ENCODE assay signal across 1 cellular context in genomic region chr19:57578487-57579205, GRCh38.
TF ChIP-seq lines count a peak whose summit lies in the region.

TSS of gene ZNF416 (minus strand) at chr19:57578911. CDS start at chr19:57578704, 207 bp downstream.

TF ChIP-seq in HepG2, 621 proteins besides CTCF, POLR2A, EP300 and RAD21 (continued from another document):
- peak; percentile 50; the same call in 1 of the 2 replicates for TF ChIP-seq ZBTB40 (IDR thresholded peaks at IDR 0.05)
- no peak for TF ChIP-seq ZBTB40 (CRISPR knock-in tag; IDR thresholded peaks at IDR 0.05)
- peak; percentile 81; the same call in 1 of the 2 replicates for TF ChIP-seq YEATS4 (CRISPR knock-in tag; IDR thresholded peaks at IDR 0.05; ENCODE audit: borderline replicate concordance)
- no peak for TF ChIP-seq SMAD9 (CRISPR knock-in tag; IDR thresholded peaks at IDR 0.05)
- 0 out of 2 replicates have a peak, but pooled peaks have one; percentile 13 for TF ChIP-seq RFX5 (IDR thresholded peaks at IDR 0.05; ENCODE audit: low read depth, low read length)
- 0 out of 2 replicates have a peak, but pooled peaks have one; percentile 33 for TF ChIP-seq TFE3 (CRISPR knock-in tag; IDR thresholded peaks at IDR 0.05)
- no peak for TF ChIP-seq CCAR2 (optimal IDR thresholded peaks at IDR 0.05; ENCODE audit: low read depth, low read length)
- no peak for TF ChIP-seq ZKSCAN5 (CRISPR knock-in tag; IDR thresholded peaks at IDR 0.05)
- TF ChIP-seq SOX5 (CRISPR knock-in tag; IDR thresholded peaks at IDR 0.05; ENCODE audit: borderline replicate concordance): 0 out of 2 replicates have a peak, but pooled peaks have one; percentile 5
- no peak for TF ChIP-seq ZNF414 (CRISPR knock-in tag; IDR thresholded peaks at IDR 0.05)
- 0 out of 2 replicates have a peak, but pooled peaks have one; percentile 51 for TF ChIP-seq BRCA1 (CRISPR knock-in tag; IDR thresholded peaks at IDR 0.05)
- no peak for TF ChIP-seq BHLHE40 (IDR thresholded peaks at IDR 0.05; ENCODE audit: low read length)
- peak; percentile 73 for TF ChIP-seq ZFP36 (IDR thresholded peaks at IDR 0.05; ENCODE audit: borderline replicate concordance, low read depth, low read length, partially characterized antibody)
- peak; percentile 38; the same call in 1 of the 2 replicates for TF ChIP-seq ARNTL (CRISPR knock-in tag; IDR thresholded peaks at IDR 0.05)
- TF ChIP-seq FOXM1 (CRISPR knock-in tag; IDR thresholded peaks at IDR 0.05): no peak
- TF ChIP-seq ZSCAN5A (CRISPR knock-in tag; IDR thresholded peaks at IDR 0.05; ENCODE audit: borderline replicate concordance): no peak
- TF ChIP-seq ZNF367 (CRISPR knock-in tag; IDR thresholded peaks at IDR 0.05; ENCODE audit: borderline replicate concordance): no peak
- no peak for TF ChIP-seq ZBTB7B (CRISPR knock-in tag; IDR thresholded peaks at IDR 0.05)
